Comparison of ENCODE assay signal across 28 cellular contexts in genomic region chr5:7811715-7812114, GRCh38. TPM values are rescaled to one million over a fixed set of nuclear protein-coding genes. Genes with fewer than 3 reads are reported as not detected.
"Had no signal": no experiment of that assay in that cellular context is flagged by ENCODE, and none has a peak within 500 bp of the region (broad histone marks: within the 10 kb centered on the region; RNA-seq: fewer than 3 reads in every experiment).

No MANE protein-coding gene starts in this region.

- H3K36me3 ChIP-seq: adrenal gland, ascending aorta, esophagus muscularis mucosa, heart right ventricle, left lung, lower lobe of right lung, right lobe of liver, transverse colon had no signal

- H3K4me3 ChIP-seq: adrenal gland, ascending aorta, esophagus muscularis mucosa, heart right ventricle, left lung, lower lobe of right lung, right lobe of liver, testis, transverse colon had no signal

- H3K9me3 ChIP-seq: adrenal gland, ascending aorta, esophagus muscularis mucosa, heart right ventricle, left lung, lower lobe of right lung, right lobe of liver, testis, transverse colon had no signal

- DNase-seq: activated CD4-positive, alpha-beta T cell treated with anti-CD3 and anti-CD28 coated beads for 4 hours; activated CD4-positive, alpha-beta T cell treated with anti-CD3 and anti-CD28 coated beads, Interleukin-2, amount 50 U/mL, for 48 hours; activated CD8-positive, alpha-beta memory T cell treated with anti-CD3 and anti-CD28 coated beads for 24 hours; activated CD8-positive, alpha-beta memory T cell treated with anti-CD3 and anti-CD28 coated beads, Interleukin-2, amount 50 U/mL, for 4 hours; activated effector memory CD4-positive, alpha-beta T cell treated with anti-CD3 and anti-CD28 coated beads, Interleukin-2, amount 50 U/mL, for 16 hours; activated naive CD4-positive, alpha-beta T cell treated with anti-CD3 and anti-CD28 coated beads for 36 hours; activated naive CD8-positive, alpha-beta T cell treated with anti-CD3 and anti-CD28 coated beads for 36 hours; activated T-cell treated with anti-CD3 and anti-CD28 coated beads, Interleukin-2, amount 50 U/mL, for 1 hour; adrenal gland; caudate nucleus; effector CD4-positive, alpha-beta T cell; foreskin keratinocyte; heart right ventricle; kidney glomerular epithelial cell; left lung; lower lobe of right lung; mesenchymal stem cell; natural killer cell; posterior cingulate gyrus; right lobe of liver; stimulated activated CD4-positive, alpha-beta T cell treated with anti-CD3 and anti-CD28 coated beads, Interleukin-2, amount 100 ng/mL, for 48 hours; stimulated activated naive CD4-positive, alpha-beta T cell treated with Interleukin-2 at 50 U/mL for 16 hours; transverse colon had no signal

- ATAC-seq: foreskin keratinocyte, heart right ventricle, left lung, lower lobe of right lung, natural killer cell, right lobe of liver had no signal

- H3K4me1 ChIP-seq: ascending aorta, foreskin keratinocyte, right lobe of liver, testis, transverse colon had no signal

- H3K27ac ChIP-seq: ascending aorta, esophagus muscularis mucosa, foreskin keratinocyte, heart right ventricle, left lung, lower lobe of right lung, right lobe of liver, testis, transverse colon had no signal

- H3K27me3 ChIP-seq: adrenal gland, ascending aorta, esophagus muscularis mucosa, foreskin keratinocyte, right lobe of liver, testis, transverse colon had no signal

RNA-seq across cellular contexts. Expression of gene CFAP90, which starts 39.2 kb away (rescaled TPM):
- total RNA-seq: activated naive CD4-positive, alpha-beta T cell treated with anti-CD3 and anti-CD28 coated beads for 36 hours; activated naive CD8-positive, alpha-beta T cell treated with anti-CD3 and anti-CD28 coated beads for 36 hours; activated T-helper 1 cell treated with anti-CD3 and anti-CD28 coated beads, Interleukin-12 subunit alpha, Interleukin-12 subunit beta, Interleukin-2, Interleukin-4 antibody, amounts not matched to agents 30 ng/mL and 10 ng/mL and 1 ng/mL, durations not matched to agents 14 hours and 24 hours and 36 hours; ascending aorta; foreskin keratinocyte; mononuclear cell; natural killer cell; transverse colon had no signal

RNA-seq across cellular contexts. Expression of gene FASTKD3, which starts 57.1 kb away (rescaled TPM):
- total RNA-seq: ascending aorta had no signal
